ENCODE assay signal across 8 cellular contexts in the genomic region with DNA sequence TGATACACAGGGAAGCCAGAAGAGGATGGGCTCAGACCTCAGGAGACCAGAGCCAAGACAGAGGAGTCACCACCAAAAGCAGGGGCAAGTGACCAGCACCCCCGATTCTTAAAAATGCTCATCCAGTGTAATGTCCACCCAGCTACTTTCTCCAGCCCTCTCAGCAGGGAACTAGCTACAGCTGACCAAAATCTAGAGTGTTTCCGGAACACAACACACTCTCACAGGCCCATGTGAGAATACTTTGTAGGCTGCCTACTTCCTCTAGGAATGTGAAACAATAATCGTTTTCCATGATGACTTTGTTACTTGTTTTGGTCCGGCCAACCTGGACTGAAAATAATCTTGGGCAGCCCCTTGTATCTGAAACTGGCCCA. TPM values are rescaled to one million over a fixed set of nuclear protein-coding genes. Genes with fewer than 3 reads are reported as not detected.
A peak's percentile ranks its signal among the peaks of the same experiment; 100 is the strongest.
DNase-seq lines count a peak whose midpoint lies in the region; ATAC-seq, FAIRE-seq and TF ChIP-seq lines count a peak whose summit lies in the region.

No MANE protein-coding gene starts in this region.

- TF ChIP-seq EP300 in A549 (IDR thresholded peaks at IDR 0.05) (no peak), upper lobe of left lung (IDR thresholded peaks at IDR 0.05) (no peak)

- ATAC-seq in A549 (no peak), GM21447 (IDR thresholded peaks at IDR 0.05; ENCODE audit: unreplicated experiment) (peak; percentile 42), Panc1 (no peak), upper lobe of left lung (ENCODE audit: low FRiP score in 2 of 2) (peak in 1 of 2 donors; percentile 25)

- POLR2A ChIA-PET in A549 (lab: Yijun Ruan, JAX), result interaction anchor here (0.8 to 6.3 kb wide), 2 partner anchors 14 to 15 kb away, joined by 5 to 33 read pairs; partner anchors contain the start of gene PSAP
- POLR2A ChIA-PET in Panc1 (lab: Charles Lee), result interaction anchor here (0.9 kb wide), 1 partner anchor 12 kb away, joined by 3 read pairs; no protein-coding TSS in a partner anchor

- intact Hi-C loops in Panc1 (cut with micrococcal nuclease; ENCODE audit: unreplicated experiment), result loop anchor here (5.0 kb wide), 1 partner anchor 61 kb away; no protein-coding TSS in a partner anchor

- CTCF ChIA-PET in A549 (lab: Yijun Ruan, JAX), result interaction anchor here (1.1 to 16.5 kb wide), 8 partner anchors 11 to 121 kb away, joined by 3 to 217 read pairs (median 6); no protein-coding TSS in a partner anchor
- CTCF ChIA-PET in Panc1 (lab: Charles Lee), result interaction anchor here (0.7 to 4.8 kb wide), 3 partner anchors 17 to 62 kb away, joined by 3 to 49 read pairs (median 4); no protein-coding TSS in a partner anchor

- TF ChIP-seq RAD21 in A549 (conservative IDR thresholded peaks at IDR 0.05 in 1 of 2, IDR thresholded peaks at IDR 0.05 in 1 of 2), result no peak

- peaks cover 11% of the 10 kb centered on the region for H3K36me3 ChIP-seq in Panc1 (ENCODE audit: control insufficient read depth, insufficient read depth, low read length)
- peaks cover 24% of the 10 kb centered on the region for H3K36me3 ChIP-seq in right atrium auricular region
- peaks cover 0 to 21% (median 16%) of the 10 kb centered on the region in 4 donors for H3K36me3 ChIP-seq in upper lobe of left lung

- H3K4me1 ChIP-seq in A549 (peaks cover 81% of the 10 kb centered on the region), Panc1 (ENCODE audit: control insufficient read depth, insufficient read depth, low read length) (peaks cover 88% of the 10 kb centered on the region), right atrium auricular region (peaks cover 0 to 84% of the 10 kb centered on the region in 2 donors), upper lobe of left lung (peaks cover 46 to 74% (median 57%) of the 10 kb centered on the region in 4 donors)

- TF ChIP-seq POLR2A in A549 (IDR thresholded peaks at IDR 0.05; ENCODE audit: low read length) (no peak), upper lobe of left lung (IDR thresholded peaks at IDR 0.05) (no peak)

- no peaks in the 10 kb centered on the region for H3K9me3 ChIP-seq in A549
- H3K9me3 ChIP-seq in Panc1 (ENCODE audit: control insufficient read depth, insufficient read depth, low read depth, low read length), result no peaks in the 10 kb centered on the region
- H3K9me3 ChIP-seq in right atrium auricular region, result no peaks in the 10 kb centered on the region
- no peaks in the 10 kb centered on the region for H3K9me3 ChIP-seq in upper lobe of left lung

- BruUV-seq in Panc1 (replicated peaks; lab: Mats Ljungman, UMichigan), result no TSS peak

- H3K27ac ChIP-seq in A549 (peak overlapping the region in 1 of 2 experiments; percentile 41; a peak in 3 of 6 replicates), Panc1 (ENCODE audit: low read length) (peak overlapping the region; percentile 92), right atrium auricular region (peak overlapping the region; percentile 78 to 82), upper lobe of left lung (peak overlapping the region; percentile 15 to 48 (median 46))

- H3K27me3 ChIP-seq in Panc1 (ENCODE audit: control insufficient read depth, insufficient read depth, low read length) (no peaks in the 10 kb centered on the region), right atrium auricular region (no peaks in the 10 kb centered on the region), upper lobe of left lung (no peaks in the 10 kb centered on the region)

- 81% methylated on average over 4 of the region's 4 CpGs for WGBS in A549 (ENCODE audit: missing lambda C conversion rate)
- 64 to 76% methylated on average over 4 of the region's 4 CpGs for WGBS in upper lobe of left lung, 2 donors

- in situ Hi-C loops in Panc1 (cut with HindIII; ENCODE audit: low pct_unique_long_range_greater_than_20kb, low sequenced_read_pairs), result no loop called here

- FAIRE-seq in A549 (lab: Jason Lieb, UNC), result no peak

- H3K4me2 ChIP-seq in A549, result peak overlapping the region; percentile 35; the same call in 2 of the 3 replicates

- TF ChIP-seq CTCF in A549 (IDR thresholded peaks at IDR 0.05), result no peak
- TF ChIP-seq CTCF in Panc1 (IDR thresholded peaks at IDR 0.05), result no peak
- TF ChIP-seq CTCF in right atrium auricular region (IDR thresholded peaks at IDR 0.05), result no peak
- no peak for TF ChIP-seq CTCF in upper lobe of left lung (IDR thresholded peaks at IDR 0.05)

- DNase-seq in A549 (ENCODE audit: low read depth in 1 of 2, low spot score in 1 of 2) (no peak), Panc1 (ENCODE audit: low read depth, low spot score) (no peak), right atrium auricular region (ENCODE audit: low spot score) (no peak), upper lobe of left lung (no peak), amygdala (lab: John Stamatoyannopoulos, UW) (no peak), medulla oblongata (ENCODE audit: extremely low spot score) (no peak), NCI-H82 (lab: John Stamatoyannopoulos, UW) (no peak)

- H3K4me3 ChIP-seq in A549 (no peak overlapping the region), Panc1 (ENCODE audit: low read depth in 2 of 2, low read length in 2 of 2) (peak overlapping the region in 1 of 2 experiments; percentile 2; a peak in 2 of 4 replicates), right atrium auricular region (no peak overlapping the region), upper lobe of left lung (no peak overlapping the region)

TF ChIP-seq in A549, 52 proteins besides CTCF, POLR2A, EP300 and RAD21:
- no peak for TF ChIP-seq ATOH8 (CRISPR knock-in tag; IDR thresholded peaks at IDR 0.05; ENCODE audit: low read depth)
- TF ChIP-seq ZSCAN20 (CRISPR knock-in tag; IDR thresholded peaks at IDR 0.05), result no peak
- TF ChIP-seq EHF (CRISPR knock-in tag; IDR thresholded peaks at IDR 0.05), result no peak
- no peak for TF ChIP-seq GATA3 (IDR thresholded peaks at IDR 0.05; ENCODE audit: borderline replicate concordance)

RNA-seq across cellular contexts. Expression of gene PSAP, which starts 14.5 kb away (rescaled TPM):
- 1,519 and 1,660 TPM in 2 replicates for polyA plus RNA-seq in A549 (2011; rRNA removed)
- 805 and 819 TPM in 2 replicates for polyA plus RNA-seq in A549 (2012; cell fraction: cytosol; rRNA removed)
- 1,219 and 1,507 TPM in 2 replicates for polyA plus RNA-seq in A549 (2012; cell fraction: nucleus; rRNA removed)
- polyA plus RNA-seq in A549 (2017; fragmentation: RNase III; extraction: RNeasy Plus Mini Kit Qiagen cat#74134 plus additional on column Dnase treatment), result 600 to 708 TPM (median 690 TPM) in 3 replicates
- 756 and 891 TPM in 2 replicates for polyA minus RNA-seq in A549 (2011; rRNA and poly(A)+ RNA removed)
- 3,649 TPM for total RNA-seq in Panc1 (2021; ENCODE audit: unreplicated experiment)
- polyA plus RNA-seq in Panc1 (2012; ENCODE audit: insufficient read length), result 4,189 TPM
- 1,000 to 10,000 TPM; 1,145 to 1,486 TPM for total RNA-seq in right atrium auricular region
- 1,000 to 10,000 TPM in 3 of 6 donors, 100 to 1,000 TPM in 3; 776 to 2,056 (median 1,236) TPM for total RNA-seq in upper lobe of left lung
